In the genomic region with DNA sequence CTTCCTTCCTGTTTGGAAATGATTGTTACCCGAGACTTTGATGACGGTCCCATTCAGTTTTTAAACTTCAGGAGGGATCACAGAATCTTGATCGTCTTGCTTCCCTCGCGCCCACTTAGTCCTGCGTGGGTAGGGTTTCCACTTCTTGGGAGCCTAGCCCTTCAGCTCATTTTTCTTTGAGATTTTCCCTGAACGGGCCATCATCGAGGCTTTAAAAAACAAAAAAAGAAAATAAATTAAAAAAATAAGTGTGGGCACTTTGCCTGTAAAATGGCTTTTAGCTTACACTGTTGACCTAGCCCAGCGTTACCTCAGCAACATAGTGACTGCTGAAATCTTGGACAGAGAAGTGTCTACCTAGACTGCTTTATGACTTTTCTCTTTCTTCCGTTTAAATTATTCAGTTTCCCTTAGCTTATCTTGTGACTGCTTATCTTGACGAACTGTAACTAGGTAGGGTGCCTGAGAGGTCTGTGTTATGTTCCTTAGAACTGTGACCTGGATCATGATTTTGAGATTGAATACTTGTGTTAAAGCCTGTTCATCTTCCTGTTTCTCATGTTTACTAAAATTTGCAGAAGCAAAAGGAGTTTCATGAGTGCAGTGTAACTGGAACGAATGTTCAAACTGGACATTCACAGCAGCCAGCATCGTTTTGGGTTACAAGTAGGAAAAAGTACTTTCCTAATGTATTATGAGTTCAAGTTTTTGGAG, we compare ENCODE assay signal across 8 cellular contexts. TPM values are rescaled to one million over a fixed set of nuclear protein-coding genes. Genes with fewer than 3 reads are reported as not detected.
A peak's percentile ranks its signal among the peaks of the same experiment; 100 is the strongest.
DNase-seq lines count a peak whose midpoint lies in the region; ATAC-seq and TF ChIP-seq lines count a peak whose summit lies in the region.

No MANE protein-coding gene starts in this region.

- H3K9me3 ChIP-seq in BLaER1: no peaks in the 10 kb centered on the region
- H3K9me3 ChIP-seq in OCI-LY1 (ENCODE audit: low read length): no peaks in the 10 kb centered on the region
- H3K9me3 ChIP-seq in tibial nerve: no peaks in the 10 kb centered on the region

- H3F3A ChIP-seq in OCI-LY1 (ENCODE audit: insufficient read depth, low read length): no peaks in the 10 kb centered on the region

- H4K20me1 ChIP-seq in BLaER1 (peaks cover 23% of the 10 kb centered on the region), OCI-LY1 (ENCODE audit: insufficient read depth, low read length) (no peaks in the 10 kb centered on the region)

- peaks cover 26% of the 10 kb centered on the region for H3K4me1 ChIP-seq in BLaER1
- H3K4me1 ChIP-seq in OCI-LY1 (ENCODE audit: insufficient read depth, low read length, severe bottlenecking): peaks cover 21% of the 10 kb centered on the region
- H3K4me1 ChIP-seq in tibial nerve: peaks cover 4 to 19% (median 6%) of the 10 kb centered on the region in 4 donors

- H3K27me3 ChIP-seq in BLaER1 (no peaks in the 10 kb centered on the region), OCI-LY1 (ENCODE audit: insufficient read depth, low read length) (no peaks in the 10 kb centered on the region), tibial nerve (no peaks in the 10 kb centered on the region)

- no peaks in the 10 kb centered on the region for H3K9me2 ChIP-seq in OCI-LY1 (ENCODE audit: low read depth, low read length)

- TF ChIP-seq EP300 in tibial nerve (IDR thresholded peaks at IDR 0.05): no peak

- intact Hi-C loops in lower leg skin (cut with DNase I; ENCODE audit: low total_unique reads): no loop called here

- H3K4me2 ChIP-seq in BLaER1 (peak overlapping the region; percentile 91), OCI-LY1 (ENCODE audit: low read length) (peak overlapping the region; percentile 69)

- TF ChIP-seq POLR2A in lower leg skin (IDR thresholded peaks at IDR 0.05): no peak
- TF ChIP-seq POLR2A in tibial nerve (IDR thresholded peaks at IDR 0.05): no peak

- peak overlapping the region; percentile 86 for H3K27ac ChIP-seq in BLaER1
- peak overlapping the region; percentile 67 for H3K27ac ChIP-seq in OCI-LY1 (ENCODE audit: low read depth, low read length, poor library complexity, severe bottlenecking)
- H3K27ac ChIP-seq in cingulate gyrus (ENCODE audit: low read depth, low read length): peak overlapping the region; percentile 90
- H3K27ac ChIP-seq in tibial nerve: peak overlapping the region; percentile 85 to 93 (median 90)

- H3K4me3 ChIP-seq in BLaER1 (peak overlapping the region; percentile 94), OCI-LY1 (ENCODE audit: low read depth, low read length, poor library complexity, severe bottlenecking) (peak overlapping the region; percentile 88), lower leg skin (ENCODE audit: low read depth, poor library complexity, severe bottlenecking) (peak overlapping the region; percentile 95), tibial nerve (peak overlapping the region; percentile 70 to 92 (median 78))

- DNase-seq in lower leg skin (ENCODE audit: low spot score in 2 of 2): no peak
- no peak for DNase-seq in tibial nerve (ENCODE audit: low spot score in 2 of 2)
- no peak for DNase-seq in NCI-H2081 treated with DMSO at 0.1 percent for 48 hours (lab: John Stamatoyannopoulos, UW)
- DNase-seq in activated CD8-positive, alpha-beta memory T cell treated with anti-CD3 and anti-CD28 coated beads, Interleukin-2, amount 50 U/mL, for 4 hours: no peak

- peaks cover 9% of the 10 kb centered on the region; the same call in 1 of the 2 replicates for H3K79me2 ChIP-seq in OCI-LY1 (ENCODE audit: insufficient read depth, low read length)

- TF ChIP-seq CTCF in OCI-LY1 (IDR thresholded peaks at IDR 0.05; ENCODE audit: low read length) (no peak), lower leg skin (IDR thresholded peaks at IDR 0.05) (no peak), tibial nerve (IDR thresholded peaks at IDR 0.05) (no peak)

- no peak overlapping the region for H2AFZ ChIP-seq in OCI-LY1 (ENCODE audit: low read length)

- H3K36me3 ChIP-seq in BLaER1: no peaks in the 10 kb centered on the region
- no peaks in the 10 kb centered on the region for H3K36me3 ChIP-seq in OCI-LY1 (ENCODE audit: insufficient read depth, low read length)
- H3K36me3 ChIP-seq in tibial nerve: no peaks in the 10 kb centered on the region

- WGBS in lower leg skin, 2 donors: 2% methylated on average over 13 of the region's 13 CpGs
- WGBS in tibial nerve, 2 donors: 2 to 4% methylated on average over 13 of the region's 13 CpGs

- ATAC-seq in GM21717 (IDR thresholded peaks at IDR 0.05; ENCODE audit: unreplicated experiment): peak; percentile 14

- peak overlapping the region; percentile 90 for H3K9ac ChIP-seq in BLaER1
- peak overlapping the region; percentile 87 for H3K9ac ChIP-seq in OCI-LY1 (ENCODE audit: low read length)

RNA-seq across cellular contexts. Expression of gene WWP2, which starts 0.9 kb away (rescaled TPM):
- total RNA-seq in lower leg skin (10 to 100 TPM; 26.9 to 50.9 (median 43.9) TPM), tibial nerve (10 to 100 TPM; 40.8 to 96.9 (median 84.3) TPM)

RNA-seq across cellular contexts. Expression of gene NOB1, which starts 8.3 kb away (rescaled TPM):
- 10 to 100 TPM; 33.8 to 78.0 (median 51.0) TPM for total RNA-seq in lower leg skin
- 10 to 100 TPM; 23.2 to 42.3 (median 38.1) TPM for total RNA-seq in tibial nerve

RNA-seq across cellular contexts. Expression of gene NQO1, which starts 36.6 kb away (rescaled TPM):
- total RNA-seq in lower leg skin (10 to 100 TPM in 3 of 4 donors, 1 to 10 TPM in 1; 8.8 to 27.3 (median 14.8) TPM), tibial nerve (100 to 1,000 TPM in 1 of 4 donors, 10 to 100 TPM in 3; 19.0 to 106 (median 55.0) TPM)
